9 cellular contexts compared by ENCODE assay signal in genomic region chr1:20733361-20733975, GRCh38. TPM values are rescaled to one million over a fixed set of nuclear protein-coding genes. Genes with fewer than 3 reads are reported as not detected.
DNase-seq lines count a peak whose midpoint lies in the region; ATAC-seq, FAIRE-seq and TF ChIP-seq lines count a peak whose summit lies in the region.
"Had no signal": no experiment of that assay in that cellular context is flagged by ENCODE, and none has a peak within 500 bp of the region (broad histone marks: within the 10 kb centered on the region; RNA-seq: fewer than 3 reads in every experiment).

No MANE protein-coding gene starts in this region.

- no peak for TF ChIP-seq RAD21 in K562 (CRISPR knock-in tag; conservative IDR thresholded peaks at IDR 0.05 in 1 of 2, IDR thresholded peaks at IDR 0.05 in 1 of 2)

- no peaks in the 10 kb centered on the region for H3K9me3 ChIP-seq in K562 (replicated peaks; ENCODE audit: control insufficient read depth, insufficient read depth, low read depth, low read length)
- H3K9me3 ChIP-seq in mucosa of stomach (ENCODE audit: control insufficient read depth, low read length) = no peaks in the 10 kb centered on the region

- CTCF ChIA-PET in K562 (lab: Yijun Ruan, JAX; ENCODE audit: low intra/inter-chr PET ratio) = interaction anchor here (0.5 to 2.0 kb wide), 2 partner anchors 16 to 37 kb away, joined by 3 to 5 read pairs; partner anchors contain the start of gene KIF17

- BruUV-seq in K562 (replicated peaks; lab: Mats Ljungman, UMichigan) = no TSS peak

- H3K36me3 ChIP-seq in ACC112 (ENCODE audit: insufficient read depth, low read length) (peaks cover 14% of the 10 kb centered on the region; the same call in 1 of the 2 replicates), K562 (ENCODE audit: control insufficient read depth, insufficient read depth, low read length) (peaks cover 18% of the 10 kb centered on the region; the same call in 2 of the 3 replicates), mucosa of stomach (ENCODE audit: control insufficient read depth, insufficient read depth, low read length) (no peaks in the 10 kb centered on the region)

- TF ChIP-seq CTCF in K562 (IDR thresholded peaks at IDR 0.05 in 2 of 3, conservative IDR thresholded peaks at IDR 0.05 in 1 of 3; ENCODE audit: insufficient read depth in 2 of 3, low read depth in 1 of 3, low read length in 3 of 3) (0 out of 6 replicates have a peak, but pooled peaks of 1 of the 3 experiments have one; percentile 2), GM20000 (IDR thresholded peaks at IDR 0.05; ENCODE audit: extremely low read depth, missing control alignments) (no peak)

- intact Hi-C loops in K562 (cut with micrococcal nuclease) = loop anchor here (2.0 kb wide), 1 partner anchor 37 kb away; no protein-coding TSS in a partner anchor

- POLR2A ChIA-PET in K562 (lab: Yijun Ruan, JAX) = interaction anchor here (0.6 to 1.6 kb wide), 7 partner anchors 9 to 230 kb away, joined by 3 to 5 read pairs (median 3); partner anchors contain the start of gene DDOST

- DNase-seq in K562 (ENCODE audit: extremely low read depth in 1 of 4, low spot score in 3 of 4) (no peak), RCC 7860 (ENCODE audit: low spot score) (no peak), GM20000 (ENCODE audit: low spot score) (no peak)

- H3K4me1 ChIP-seq in ACC112 (ENCODE audit: control insufficient read depth, insufficient read depth, low read length, unreplicated experiment) = peaks cover 13% of the 10 kb centered on the region
- peaks cover 12 to 28% of the 10 kb centered on the region in 2 experiments for H3K4me1 ChIP-seq in K562 (replicated peaks in 1 of 2; ENCODE audit: control insufficient read depth in 2 of 2, insufficient read depth in 2 of 2, low read length in 2 of 2)
- H3K4me1 ChIP-seq in mucosa of stomach (ENCODE audit: control insufficient read depth, insufficient read depth, low read length) = peaks cover 17% of the 10 kb centered on the region

- H3K9ac ChIP-seq in K562 (ENCODE audit: insufficient read depth in 1 of 2, low read depth in 2 of 2, low read length in 2 of 2) (peak overlapping the region; percentile 24 to 63; a peak in 2 of 4 replicates), mucosa of stomach (ENCODE audit: low read length) (peak overlapping the region; percentile 26)

- 17% methylated on average over 7 of the region's 7 CpGs for WGBS in K562 (ENCODE audit: insufficient coverage, low coverage, missing lambda C conversion rate)

- in situ Hi-C loops in K562 (cut with MboI) = no loop called here

- TF ChIP-seq POLR2A in K562 (conservative IDR thresholded peaks at IDR 0.05) = no peak

- peaks cover 8% of the 10 kb centered on the region for H3K9me1 ChIP-seq in K562 (ENCODE audit: control insufficient read depth, insufficient read depth, low read length)

- FAIRE-seq in K562 (lab: Jason Lieb, UNC) (no peak), RCC 7860 (lab: Jason Lieb, UNC) (no peak)

- H3K27me3 ChIP-seq in ACC112 (ENCODE audit: insufficient read depth, low read length) (peaks cover 5% of the 10 kb centered on the region; the same call in 1 of the 2 replicates), K562 (ENCODE audit: control insufficient read depth in 2 of 2, insufficient read depth in 2 of 2, low read length in 2 of 2) (peaks cover 0 to 24% of the 10 kb centered on the region in 2 experiments; a peak in 3 of 5 replicates), mucosa of stomach (ENCODE audit: control insufficient read depth, insufficient read depth, low read length) (peaks cover 44% of the 10 kb centered on the region)

- H3K4me3 ChIP-seq in ACC112 (ENCODE audit: low read depth, low read length) (peak overlapping the region; percentile 50), K562 (no peak overlapping the region), mucosa of stomach (ENCODE audit: low read length) (peak overlapping the region; percentile 74)

- H3K4me2 ChIP-seq in K562 (ENCODE audit: insufficient read depth, low read length) = peak overlapping the region; percentile 68

- H2AFZ ChIP-seq in ACC112 (ENCODE audit: low read length, unreplicated experiment) (no peak overlapping the region), K562 (ENCODE audit: low read depth, low read length) (peak overlapping the region; percentile 80)

- TF ChIP-seq EP300 in K562 (IDR thresholded peaks at IDR 0.05; ENCODE audit: low read length) = no peak

- H3K79me2 ChIP-seq in ACC112 (ENCODE audit: control insufficient read depth, insufficient read depth, low read length, unreplicated experiment) (no peaks in the 10 kb centered on the region), K562 (ENCODE audit: control insufficient read depth, insufficient read depth, low read length) (no peaks in the 10 kb centered on the region)

- peaks cover 3% of the 10 kb centered on the region; the same call in 1 of the 2 replicates for H4K20me1 ChIP-seq in K562 (replicated peaks; ENCODE audit: control insufficient read depth, insufficient read depth, low read length)

- H3K27ac ChIP-seq in ACC112 (ENCODE audit: low read depth, low read length) (peak overlapping the region; percentile 82), K562 (ENCODE audit: extremely low read depth, low read depth, low read length) (peak overlapping the region; percentile 49; the same call in 2 of the 3 replicates)

- ATAC-seq in HG02678 (IDR thresholded peaks at IDR 0.05; ENCODE audit: unreplicated experiment) = peak; percentile 13
- ATAC-seq in K562 = peak; percentile 52
- no peak for ATAC-seq in GM21529 (IDR thresholded peaks at IDR 0.05; ENCODE audit: unreplicated experiment)
- no peak for ATAC-seq in HG02840 (IDR thresholded peaks at IDR 0.05; ENCODE audit: low FRiP score, unreplicated experiment)

TF ChIP-seq in K562, 482 proteins besides CTCF, POLR2A, EP300 and RAD21 (continues in another document):
- TF ChIP-seq L3MBTL2 (IDR thresholded peaks at IDR 0.05) = peak; percentile 34; the same call in 1 of the 2 replicates
- TF ChIP-seq HSF4 (CRISPR knock-in tag; IDR thresholded peaks at IDR 0.05; ENCODE audit: borderline replicate concordance) = no peak
- no peak for TF ChIP-seq ZFP30 (CRISPR knock-in tag; IDR thresholded peaks at IDR 0.05; ENCODE audit: borderline replicate concordance)
- TF ChIP-seq TCF3 (CRISPR knock-in tag; IDR thresholded peaks at IDR 0.05) = no peak

RNA-seq across cellular contexts. Expression of gene SH2D5, which starts 1.0 kb away (rescaled TPM):
- 0.25 TPM in 1 of 2 replicates, not detected in the other for total RNA-seq in K562 (2011; cell fraction: chromatin; rRNA removed; ENCODE audit: low replicate concordance)
- 0.17 and 0.26 TPM in 2 replicates for total RNA-seq in K562 (2011; cell fraction: nucleolus; rRNA removed)
- total RNA-seq in K562 (2011; cell fraction: nucleoplasm; rRNA removed) = 0.22 TPM in 1 of 2 replicates, not detected in the other
- total RNA-seq in K562 (2014; rRNA removed) = not detected in 2 replicates
- not detected in 2 replicates for total RNA-seq in K562 (2014; rRNA removed; fragmentation: Illumina TruSeq; extraction: Trizol)
- 0.04 TPM in 1 of 2 replicates, not detected in the other for total RNA-seq in K562 (2015; rRNA removed; fragmentation: Illumina TruSeq; extraction: Trizol)
- 0.11 TPM in 1 of 2 replicates, not detected in the other for total RNA-seq in K562 (2021)
- 0.03 and 0.06 TPM in 2 replicates for polyA plus RNA-seq in K562 (2011; rRNA removed)
- polyA plus RNA-seq in K562 (2011; cell fraction: cytosol; rRNA removed) = 0.03 TPM in 1 of 2 replicates, not detected in the other
- polyA plus RNA-seq in K562 (2011; cell fraction: nucleus; rRNA removed) = 0.13 and 0.15 TPM in 2 replicates
- polyA plus RNA-seq in K562 (2012) = not detected in 2 replicates
- polyA plus RNA-seq in K562 (2014; fragmentation: Illumina TruSeq; extraction: Trizol) = 0.10 TPM in 1 of 2 replicates, not detected in the other
- not detected for polyA plus RNA-seq in K562 (2014; fragmentation: Nextera tagmentation; extraction: Ambion mirVana)
- not detected in 2 replicates for polyA plus RNA-seq in K562 (2014; rRNA removed)
- not detected in 2 replicates for polyA minus RNA-seq in K562 (2011; rRNA and poly(A)+ RNA removed)
- polyA minus RNA-seq in K562 (2011; cell fraction: cytosol; rRNA and poly(A)+ RNA removed) = not detected in 2 replicates
- polyA minus RNA-seq in K562 (2011; cell fraction: nucleus; rRNA and poly(A)+ RNA removed) = 0.13 TPM in 1 of 2 replicates, not detected in the other

RNA-seq across cellular contexts. Expression of gene KIF17, which starts 15.7 kb away (rescaled TPM):
- total RNA-seq in K562 (2011; cell fraction: chromatin; rRNA removed; ENCODE audit: low replicate concordance) = 0.69 TPM in 1 of 2 replicates, not detected in the other
- total RNA-seq in K562 (2011; cell fraction: nucleolus; rRNA removed) = 0.50 and 0.66 TPM in 2 replicates
- total RNA-seq in K562 (2011; cell fraction: nucleoplasm; rRNA removed) = 0.22 TPM in 1 of 2 replicates, not detected in the other
- total RNA-seq in K562 (2014; rRNA removed) = 0.12 TPM in 1 of 2 replicates, not detected in the other
- total RNA-seq in K562 (2014; rRNA removed; fragmentation: Illumina TruSeq; extraction: Trizol) = not detected in 2 replicates
- total RNA-seq in K562 (2015; rRNA removed; fragmentation: Illumina TruSeq; extraction: Trizol) = not detected in 2 replicates
- 0.11 and 0.47 TPM in 2 replicates for total RNA-seq in K562 (2021)
- 0.08 and 0.10 TPM in 2 replicates for polyA plus RNA-seq in K562 (2011; rRNA removed)
- polyA plus RNA-seq in K562 (2011; cell fraction: cytosol; rRNA removed) = 0.06 and 0.31 TPM in 2 replicates
- polyA plus RNA-seq in K562 (2011; cell fraction: nucleus; rRNA removed) = 0.17 and 0.50 TPM in 2 replicates
- polyA plus RNA-seq in K562 (2012) = 0.10 and 0.28 TPM in 2 replicates
- 0.04 TPM in 1 of 2 replicates, not detected in the other for polyA plus RNA-seq in K562 (2014; fragmentation: Illumina TruSeq; extraction: Trizol)
- under 1 TPM in 1 of 2 experiments, not detected in 1; 0.04 TPM for polyA plus RNA-seq in K562 (2014; fragmentation: Nextera tagmentation; extraction: Ambion mirVana)
- polyA plus RNA-seq in K562 (2014; rRNA removed) = 0.27 TPM in 1 of 2 replicates, not detected in the other
- polyA minus RNA-seq in K562 (2011; rRNA and poly(A)+ RNA removed) = 0.36 and 0.46 TPM in 2 replicates
- 0.29 TPM in 1 of 2 replicates, not detected in the other for polyA minus RNA-seq in K562 (2011; cell fraction: cytosol; rRNA and poly(A)+ RNA removed)
- 0.11 and 0.27 TPM in 2 replicates for polyA minus RNA-seq in K562 (2011; cell fraction: nucleus; rRNA and poly(A)+ RNA removed)
- total RNA-seq: T-helper 1 cell treated with Interleukin-12 subunit alpha and Interleukin-12 subunit beta and Interleukin-4 antibody, amounts not matched to agents 30 ng/mL and 1 ng/mL, for 36 hours had no signal

RNA-seq across cellular contexts. Expression of gene HP1BP3, which starts 53.6 kb away (rescaled TPM):
- 380 and 955 TPM in 2 replicates for total RNA-seq in K562 (2011; cell fraction: chromatin; rRNA removed; ENCODE audit: low replicate concordance)
- total RNA-seq in K562 (2011; cell fraction: nucleolus; rRNA removed) = 300 and 376 TPM in 2 replicates
- 522 and 634 TPM in 2 replicates for total RNA-seq in K562 (2011; cell fraction: nucleoplasm; rRNA removed)
- 238 and 258 TPM in 2 replicates for total RNA-seq in K562 (2014; rRNA removed)
- total RNA-seq in K562 (2014; rRNA removed; fragmentation: Illumina TruSeq; extraction: Trizol) = 240 and 266 TPM in 2 replicates
- total RNA-seq in K562 (2015; rRNA removed; fragmentation: Illumina TruSeq; extraction: Trizol) = 214 and 223 TPM in 2 replicates
- total RNA-seq in K562 (2021) = 200 and 209 TPM in 2 replicates
- 334 and 405 TPM in 2 replicates for polyA plus RNA-seq in K562 (2011; rRNA removed)
- 93.8 and 160 TPM in 2 replicates for polyA plus RNA-seq in K562 (2011; cell fraction: cytosol; rRNA removed)
- polyA plus RNA-seq in K562 (2011; cell fraction: nucleus; rRNA removed) = 573 and 692 TPM in 2 replicates
- polyA plus RNA-seq in K562 (2012) = 167 and 255 TPM in 2 replicates
- polyA plus RNA-seq in K562 (2014; fragmentation: Illumina TruSeq; extraction: Trizol) = 217 and 270 TPM in 2 replicates
- 10 to 100 TPM; 57.3 to 87.1 TPM for polyA plus RNA-seq in K562 (2014; fragmentation: Nextera tagmentation; extraction: Ambion mirVana)
- polyA plus RNA-seq in K562 (2014; rRNA removed) = 481 and 513 TPM in 2 replicates
- polyA minus RNA-seq in K562 (2011; rRNA and poly(A)+ RNA removed) = 178 and 222 TPM in 2 replicates
- 78.7 and 89.8 TPM in 2 replicates for polyA minus RNA-seq in K562 (2011; cell fraction: cytosol; rRNA and poly(A)+ RNA removed)
- polyA minus RNA-seq in K562 (2011; cell fraction: nucleus; rRNA and poly(A)+ RNA removed) = 234 and 349 TPM in 2 replicates

Comparison
In these comparisons a context has a peak if more than half of its experiments do, and no peak if none do; other contexts are left out.
1. ATAC-seq: peak in HG02678 (single experiment) and K562 (single experiment); none in GM21529 (single experiment) and HG02840 (single experiment).